18 cellular contexts compared by ENCODE assay signal in the genomic region with DNA sequence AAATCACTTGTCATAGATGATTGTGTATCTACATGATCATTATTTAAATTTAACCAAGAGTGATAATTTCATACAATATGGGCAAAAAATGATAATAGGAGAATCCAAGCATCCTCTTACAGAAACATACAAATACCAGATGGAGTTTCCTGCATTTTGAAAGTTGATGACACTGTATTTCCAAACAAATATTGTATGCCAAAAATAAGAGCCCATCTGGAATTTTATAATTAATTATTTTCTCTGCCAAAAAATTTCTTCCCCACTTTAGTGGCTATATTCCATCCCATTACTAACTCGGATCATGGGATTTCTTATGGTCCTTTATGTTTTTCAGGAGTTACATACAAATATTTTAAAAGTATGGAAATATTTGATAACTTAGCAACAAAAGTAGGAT.
DNase-seq lines count a peak whose midpoint lies in the region; ATAC-seq, FAIRE-seq and TF ChIP-seq lines count a peak whose summit lies in the region.
"Had no signal": no experiment of that assay in that cellular context is flagged by ENCODE, and none has a peak within 500 bp of the region (broad histone marks: within the 10 kb centered on the region; RNA-seq: fewer than 3 reads in every experiment).

No MANE protein-coding gene starts in this region.

- DNase-seq in left ventricle myocardium inferior, result no peak
- DNase-seq in right cardiac atrium, result no peak
- DNase-seq in NCI-H1694 (lab: John Stamatoyannopoulos, UW), result peak; percentile 20
- DNase-seq in AG20443 (ENCODE audit: low spot score), result no peak
- no peak for DNase-seq in GOT3 (lab: John Stamatoyannopoulos, UW)
- DNase-seq in midbrain (lab: John Stamatoyannopoulos, UW), result no peak
- DNase-seq: AML-193; Caco-2; CD4-positive, alpha-beta T cell; H9 had no signal

- 44% methylated on average over 1 of the region's 1 CpG for WGBS in right cardiac atrium

- H3K27ac ChIP-seq in left ventricle myocardium inferior (replicated peaks) (peak overlapping the region; percentile 27), right cardiac atrium (ENCODE audit: low read length) (no peak overlapping the region)
- H3K27ac ChIP-seq: C4-2B had no signal

- no peaks in the 10 kb centered on the region for H3K36me3 ChIP-seq in left ventricle myocardium inferior

- no peak for TF ChIP-seq CTCF in left ventricle myocardium inferior (IDR thresholded peaks at IDR 0.05; ENCODE audit: borderline replicate concordance)

- H3K27me3 ChIP-seq in left ventricle myocardium inferior (ENCODE audit: low read depth) (no peaks in the 10 kb centered on the region), right cardiac atrium (ENCODE audit: control insufficient read depth, insufficient read depth) (no peaks in the 10 kb centered on the region)

- intact Hi-C loops in left ventricle myocardium inferior (cut with micrococcal nuclease) (no loop called here), right cardiac atrium (cut with DNase I) (no loop called here)

- FAIRE-seq in endometrium (lab: Jason Lieb, UNC), result peak; percentile 77
- FAIRE-seq: D721Med, G401.6, GM12892, GM18507, H1, HepG2 had no signal

- H3K9me3 ChIP-seq in left ventricle myocardium inferior (replicated peaks) (no peaks in the 10 kb centered on the region), right cardiac atrium (ENCODE audit: control insufficient read depth, low read length) (no peaks in the 10 kb centered on the region)
- H3K9me3 ChIP-seq: Caco-2 had no signal

- H3K4me1 ChIP-seq in left ventricle myocardium inferior, result peaks cover 34% of the 10 kb centered on the region
- peaks cover 2% of the 10 kb centered on the region for H3K4me1 ChIP-seq in right cardiac atrium (ENCODE audit: control insufficient read depth, insufficient read depth, low read length)

- ATAC-seq in right cardiac atrium, result no peak
- ATAC-seq: HepG2 had no signal

- no peak overlapping the region for H3K4me3 ChIP-seq in left ventricle myocardium inferior
- H3K4me3 ChIP-seq in right cardiac atrium (ENCODE audit: low read length), result no peak overlapping the region
